8 cellular contexts compared by ENCODE assay signal in the genomic region with DNA sequence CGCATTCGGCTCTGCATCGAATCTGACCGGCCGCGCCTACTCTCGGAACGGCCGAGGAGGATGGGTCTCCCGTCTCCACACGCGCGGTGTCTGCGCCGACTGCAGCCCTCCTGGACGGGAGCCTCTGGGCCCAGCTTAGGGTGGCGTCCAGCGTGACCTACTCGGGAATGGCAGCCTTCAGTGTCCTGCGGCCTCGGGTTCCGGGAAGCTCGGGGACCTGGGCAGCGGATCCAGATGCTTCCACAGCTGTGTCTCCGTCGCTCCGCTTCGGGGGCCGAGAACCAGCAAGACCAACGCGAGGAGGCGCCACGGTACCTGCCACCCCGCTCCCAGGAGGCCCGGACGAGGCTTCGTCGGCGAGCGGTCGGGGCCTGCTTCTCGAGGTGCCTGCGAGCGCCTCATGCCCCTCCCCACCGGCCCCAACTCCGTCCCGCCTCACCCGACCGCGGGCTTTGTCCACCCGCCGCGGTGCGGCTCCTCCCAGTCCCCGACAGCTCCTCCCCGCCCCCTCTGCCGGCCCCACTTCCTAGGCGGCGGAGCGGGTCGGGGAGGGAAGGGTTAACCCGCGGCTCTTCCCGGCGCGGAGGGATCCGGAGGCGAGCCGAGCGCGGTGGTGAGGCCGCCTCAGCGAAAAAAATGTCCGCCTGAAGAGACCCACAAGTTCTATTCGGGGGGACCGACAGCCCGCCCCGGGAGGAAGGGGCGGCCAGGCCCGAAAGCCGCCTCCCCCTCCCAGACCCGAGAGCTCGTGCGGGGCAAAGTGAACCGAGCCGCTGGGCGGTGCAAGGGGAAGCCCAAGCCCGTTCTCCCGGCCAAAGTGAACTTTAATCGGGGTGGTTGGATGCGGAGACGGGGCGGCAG. TPM values are rescaled to one million over a fixed set of nuclear protein-coding genes. Genes with fewer than 3 reads are reported as not detected.
A peak's percentile ranks its signal among the peaks of the same experiment; 100 is the strongest.
DNase-seq lines count a peak whose midpoint lies in the region; ATAC-seq and TF ChIP-seq lines count a peak whose summit lies in the region.

Gene TCF12 (plus strand): TSS at position 599 of the 861 bp plus-strand sequence. CDS start 1,270 bp downstream, outside the sequence.

- peak within 1 kb of the TSS; percentile 90 for H3K27ac Mint-ChIP-seq in T-helper 17 cell

- H3K27ac ChIP-seq in angular gyrus (ENCODE audit: low read depth, low read length) (peak within 1 kb of the TSS; percentile 93), right cardiac atrium (ENCODE audit: low read length) (peak within 1 kb of the TSS; percentile 89), vagina (peak within 1 kb of the TSS; percentile 96)

- DNase-seq in NCI-H1694 treated with DMSO at 0.1 percent for 48 hours (lab: John Stamatoyannopoulos, UW), result peak; percentile 68
- DNase-seq in T-helper 17 cell, result peak; percentile 83 to 85 (median 83)
- peak; percentile 97 to 98 (median 98) for DNase-seq in right cardiac atrium
- peak; percentile 94 for DNase-seq in putamen (ENCODE audit: low spot score)
- DNase-seq in vagina (ENCODE audit: extremely low spot score in 2 of 2), result peak in 1 of 2 donors; percentile 95

- intact Hi-C loops in right cardiac atrium (cut with DNase I) (loop anchor here in 3 of 4 donors (1.0 to 10.0 kb wide), 3 partner anchors 31 to 217 kb away; no protein-coding TSS in a partner anchor), vagina (cut with DNase I) (loop anchor here (1.0 to 10.0 kb wide), 3 partner anchors 31 to 217 kb away; partner anchors contain the start of gene ZNF280D)

- H3K9me3 ChIP-seq in T-helper 17 cell (ENCODE audit: control insufficient read depth, low read length, poor library complexity, severe bottlenecking), result no peaks in the 10 kb centered on the region
- no peaks in the 10 kb centered on the region for H3K9me3 ChIP-seq in right cardiac atrium (ENCODE audit: control insufficient read depth, low read length)
- H3K9me3 ChIP-seq in vagina, result no peaks in the 10 kb centered on the region

- peaks cover 5% of the 10 kb centered on the region for H3K4me1 ChIP-seq in right cardiac atrium (ENCODE audit: control insufficient read depth, insufficient read depth, low read length)
- H3K4me1 ChIP-seq in vagina, result peaks cover 53% of the 10 kb centered on the region

- H3K27me3 Mint-ChIP-seq in T-helper 17 cell, result no peaks in the 10 kb centered on the region

- H3K36me3 ChIP-seq in vagina, result no peaks in the 10 kb centered on the region

- H3K4me3 Mint-ChIP-seq in T-helper 17 cell, result peak within 1 kb of the TSS; percentile 96

- TF ChIP-seq POLR2A in GM15510 (IDR thresholded peaks at IDR 0.05; ENCODE audit: borderline replicate concordance, extremely low read depth, insufficient read length), result peak; percentile 50
- TF ChIP-seq POLR2A in vagina (IDR thresholded peaks at IDR 0.05), result peak; percentile 6 to 61

- peak; percentile 81 for ATAC-seq in HG02885 (IDR thresholded peaks at IDR 0.05; ENCODE audit: poor library complexity, unreplicated experiment)
- ATAC-seq in T-helper 17 cell, result peak; percentile 81
- peak; percentile 98 for ATAC-seq in right cardiac atrium

- peak within 1 kb of the TSS; percentile 92 for H3K4me3 ChIP-seq in right cardiac atrium (ENCODE audit: low read length)
- H3K4me3 ChIP-seq in vagina, result peak within 1 kb of the TSS; percentile 69 to 80

- peak in 2 of 3 experiments; percentile 28 to 41 for TF ChIP-seq CTCF in vagina (IDR thresholded peaks at IDR 0.05)

- H3K36me3 Mint-ChIP-seq in T-helper 17 cell (ENCODE audit: low read depth), result peaks cover under 1% of the 10 kb centered on the region

- H3K27me3 ChIP-seq in right cardiac atrium (ENCODE audit: control insufficient read depth, insufficient read depth), result no peaks in the 10 kb centered on the region
- no peaks in the 10 kb centered on the region for H3K27me3 ChIP-seq in vagina

- under 1% methylated on average over 93 of the region's 93 CpGs for WGBS in right cardiac atrium

- H3K4me1 Mint-ChIP-seq in T-helper 17 cell, result peaks cover 20% of the 10 kb centered on the region

RNA-seq across cellular contexts. Expression of gene TCF12, which starts in this region (rescaled TPM):
- total RNA-seq in T-helper 17 cell (10 to 100 TPM; 71.5 to 77.0 TPM), right cardiac atrium (10 to 100 TPM; 50.4 to 58.8 (median 53.2) TPM), vagina (138 TPM)
- polyA plus RNA-seq in right cardiac atrium, result 11.7 TPM
